ENCODE assay signal across 23 cellular contexts in genomic region chr21:28872218-28872617, GRCh38.
DNase-seq lines count a peak whose midpoint lies in the region; ATAC-seq, FAIRE-seq and TF ChIP-seq lines count a peak whose summit lies in the region.
"Had no signal": no experiment of that assay in that cellular context is flagged by ENCODE, and none has a peak within 500 bp of the region (broad histone marks: within the 10 kb centered on the region; RNA-seq: fewer than 3 reads in every experiment).

No MANE protein-coding gene starts in this region.

- H3K4me1 Mint-ChIP-seq in MCF 10A (ENCODE audit: insufficient read depth, unreplicated experiment) = peaks cover 10% of the 10 kb centered on the region
- H3K4me1 Mint-ChIP-seq in activated T-cell treated with anti-CD3 and anti-CD28 coated beads, Interleukin-2, amount 50 U/mL, for 72 hours (ENCODE audit: low read depth) = peaks cover 7% of the 10 kb centered on the region
- H3K4me1 Mint-ChIP-seq: B cell, CD14-positive monocyte had no signal

- no peak overlapping the region for H3K9ac ChIP-seq in keratinocyte (ENCODE audit: control insufficient read depth, extremely low read depth, insufficient read depth, low read length)

- H3K9me3 ChIP-seq in breast epithelium = no peaks in the 10 kb centered on the region
- no peaks in the 10 kb centered on the region for H3K9me3 ChIP-seq in keratinocyte (ENCODE audit: control insufficient read depth, low read depth, low read length)
- no peaks in the 10 kb centered on the region for H3K9me3 ChIP-seq in suprapubic skin
- H3K9me3 ChIP-seq: Peyer's patch, SJSA1 had no signal

- TF ChIP-seq EP300 in suprapubic skin (IDR thresholded peaks at IDR 0.05) = no peak

- no peaks in the 10 kb centered on the region for H4K20me1 ChIP-seq in keratinocyte (ENCODE audit: control insufficient read depth, extremely low read depth, insufficient read depth, low read length)

- no peak overlapping the region for H3K27ac ChIP-seq in breast epithelium
- H3K27ac ChIP-seq in keratinocyte (ENCODE audit: control insufficient read depth, insufficient read depth, low read length) = peak overlapping the region; percentile 27
- peak overlapping the region; percentile 34 for H3K27ac ChIP-seq in suprapubic skin
- H3K27ac ChIP-seq: HL-60, Peyer's patch, SJSA1 had no signal

- TF ChIP-seq POLR2A in breast epithelium (IDR thresholded peaks at IDR 0.05) (no peak), suprapubic skin (IDR thresholded peaks at IDR 0.05) (no peak)

- no peak for ATAC-seq in activated T-cell treated with anti-CD3 and anti-CD28 coated beads, Interleukin-2, amount 50 U/mL, for 72 hours (replicated peaks in 1 of 2)
- no peak for ATAC-seq in HG03565 (IDR thresholded peaks at IDR 0.05; ENCODE audit: unreplicated experiment)

- FAIRE-seq in bronchial epithelial cell (lab: Jason Lieb, UNC) = no peak
- peak; percentile 74 for FAIRE-seq in keratinocyte (lab: Jason Lieb, UNC)
- FAIRE-seq: GM18507, H54 had no signal

- H2AFZ ChIP-seq in keratinocyte (ENCODE audit: control insufficient read depth, low read length) = peak overlapping the region; percentile 6

- POLR2A ChIA-PET in MCF 10A (lab: Yijun Ruan, JAX) = interaction anchor here (0.7 to 3.2 kb wide), 3 partner anchors 8 to 134 kb away, joined by 3 to 17 read pairs (median 5); a partner anchor contains a TSS

- H3K4me1 ChIP-seq in breast epithelium (no peaks in the 10 kb centered on the region), keratinocyte (ENCODE audit: control insufficient read depth, extremely low read depth, insufficient read depth, low read length) (peaks cover 16% of the 10 kb centered on the region), suprapubic skin (peaks cover 4% of the 10 kb centered on the region)
- H3K4me1 ChIP-seq: Peyer's patch, SJSA1 had no signal

- CTCF ChIA-PET in MCF 10A (lab: Yijun Ruan, JAX) = interaction anchor here (0.6 to 0.7 kb wide), 2 partner anchors 9 to 1200 kb away, joined by 4 read pairs; no protein-coding TSS in a partner anchor

- no peaks in the 10 kb centered on the region for H3K79me2 ChIP-seq in keratinocyte (ENCODE audit: control insufficient read depth, insufficient read depth, low read length)

- no peaks in the 10 kb centered on the region for H3K9me1 ChIP-seq in keratinocyte (ENCODE audit: control insufficient read depth, extremely low read depth, insufficient read depth, low read length)

- WGBS in suprapubic skin = 57% methylated on average over 5 of the region's 5 CpGs

- no peak overlapping the region for H3K27ac Mint-ChIP-seq in MCF 10A (ENCODE audit: low read depth, unreplicated experiment)
- no peak overlapping the region for H3K27ac Mint-ChIP-seq in activated T-cell treated with anti-CD3 and anti-CD28 coated beads, Interleukin-2, amount 50 U/mL, for 72 hours
- H3K27ac Mint-ChIP-seq: B cell, CD14-positive monocyte had no signal

- no peaks in the 10 kb centered on the region for H3K27me3 ChIP-seq in breast epithelium
- no peaks in the 10 kb centered on the region for H3K27me3 ChIP-seq in bronchial epithelial cell (ENCODE audit: control insufficient read depth, insufficient read depth, low read length)
- no peaks in the 10 kb centered on the region for H3K27me3 ChIP-seq in keratinocyte (ENCODE audit: control insufficient read depth, extremely low read depth, insufficient read depth, low read length)
- H3K27me3 ChIP-seq in suprapubic skin = no peaks in the 10 kb centered on the region
- H3K27me3 ChIP-seq: Peyer's patch, SJSA1 had no signal

- no TSS peak for BruUV-seq in MCF 10A (replicated peaks; lab: Mats Ljungman, UMichigan)

- dilution Hi-C loops in keratinocyte (cut with MboI; ENCODE audit: extremely low pct_ligation_motif_present, low sequenced_read_pairs) = no loop called here

- peak; percentile 57 for DNase-seq in MCF 10A (ENCODE audit: unreplicated experiment)
- DNase-seq in breast epithelium (ENCODE audit: low spot score in 2 of 2) = no peak
- DNase-seq in bronchial epithelial cell (ENCODE audit: low read depth) = peak; percentile 86
- DNase-seq in keratinocyte (ENCODE audit: low read depth, low spot score) = no peak
- DNase-seq in suprapubic skin (ENCODE audit: low spot score in 2 of 2) = no peak
- DNase-seq in activated T-cell treated with anti-CD3 and anti-CD28 coated beads, Interleukin-2, amount 50 U/mL, for 72 hours = no peak
- no peak for DNase-seq in amygdala (lab: John Stamatoyannopoulos, UW)
- DNase-seq: 8988T, KG1, NCI-H1092 treated with DMSO at 0.1 percent for 48 hours, NCI-H1436 treated with DMSO at 0.1 percent for 48 hours, NCI-H2029, NCI-H226, NCI-H510A treated with DMSO at 0.1 percent for 48 hours, NCI-H748 treated with DMSO at 0.1 percent for 48 hours, Peyer's patch had no signal

- intact Hi-C loops in MCF 10A (cut with micrococcal nuclease) = no loop called here
- intact Hi-C loops in breast epithelium (cut with DNase I; ENCODE audit: low total_unique reads) = no loop called here

- no peak overlapping the region for H3K4me3 Mint-ChIP-seq in MCF 10A (ENCODE audit: unreplicated experiment)
- H3K4me3 Mint-ChIP-seq in activated T-cell treated with anti-CD3 and anti-CD28 coated beads, Interleukin-2, amount 50 U/mL, for 72 hours = no peak overlapping the region
- H3K4me3 Mint-ChIP-seq: B cell, CD14-positive monocyte had no signal

- peak overlapping the region; percentile 22 for H3K4me2 ChIP-seq in keratinocyte (ENCODE audit: control insufficient read depth, extremely low read depth, insufficient read depth, low read depth, low read length)

- TF ChIP-seq CTCF in MCF 10A (IDR thresholded peaks at IDR 0.05; ENCODE audit: unreplicated experiment) (no peak), breast epithelium (IDR thresholded peaks at IDR 0.05) (no peak), bronchial epithelial cell (IDR thresholded peaks at IDR 0.05; ENCODE audit: insufficient read depth, low read length, severe bottlenecking) (no peak), keratinocyte (optimal IDR thresholded peaks at IDR 0.05 in 1 of 3, IDR thresholded peaks at IDR 0.05 in 1 of 3, conservative IDR thresholded peaks at IDR 0.05 in 1 of 3; ENCODE audit: extremely low read depth in 1 of 3, insufficient read depth in 2 of 3, low read length in 3 of 3) (no peak), suprapubic skin (IDR thresholded peaks at IDR 0.05) (no peak)

- H3K27me3 Mint-ChIP-seq in MCF 10A (ENCODE audit: insufficient read depth, unreplicated experiment) = no peaks in the 10 kb centered on the region
- H3K27me3 Mint-ChIP-seq in activated T-cell treated with anti-CD3 and anti-CD28 coated beads, Interleukin-2, amount 50 U/mL, for 72 hours (ENCODE audit: low read depth) = no peaks in the 10 kb centered on the region
- H3K27me3 Mint-ChIP-seq: B cell had no signal

- H3K36me3 ChIP-seq in breast epithelium (no peaks in the 10 kb centered on the region), bronchial epithelial cell (ENCODE audit: control insufficient read depth, insufficient read depth, low read length) (peaks cover 3% of the 10 kb centered on the region), keratinocyte (ENCODE audit: control insufficient read depth in 2 of 2, extremely low read depth in 1 of 2, insufficient read depth in 2 of 2, low read length in 2 of 2) (peaks cover 0 to 8% of the 10 kb centered on the region in 2 experiments), suprapubic skin (peaks cover 42% of the 10 kb centered on the region)

- H3K4me3 ChIP-seq in breast epithelium = no peak overlapping the region
- H3K4me3 ChIP-seq in bronchial epithelial cell (ENCODE audit: low read depth, low read length) = no peak overlapping the region
- H3K4me3 ChIP-seq in keratinocyte (ENCODE audit: control insufficient read depth in 2 of 3, extremely low read depth in 1 of 3, insufficient read depth in 2 of 3, low read depth in 1 of 3, low read length in 3 of 3) = no peak overlapping the region
- no peak overlapping the region for H3K4me3 ChIP-seq in suprapubic skin
- H3K4me3 ChIP-seq: Peyer's patch, SJSA1 had no signal

- peaks cover 18% of the 10 kb centered on the region for H3K36me3 Mint-ChIP-seq in MCF 10A (ENCODE audit: insufficient read depth, unreplicated experiment)
- peaks cover 3% of the 10 kb centered on the region in 2 donors for H3K36me3 Mint-ChIP-seq in activated T-cell treated with anti-CD3 and anti-CD28 coated beads, Interleukin-2, amount 50 U/mL, for 72 hours (ENCODE audit: insufficient read depth in 2 of 2)

- H3K9me3 Mint-ChIP-seq in MCF 10A (ENCODE audit: unreplicated experiment) = no peaks in the 10 kb centered on the region
- no peaks in the 10 kb centered on the region for H3K9me3 Mint-ChIP-seq in activated T-cell treated with anti-CD3 and anti-CD28 coated beads, Interleukin-2, amount 50 U/mL, for 72 hours

Comparison
In these comparisons a context has a peak if more than half of its experiments do, and no peak if none do; other contexts are left out.
1. DNase-seq: peak in MCF 10A (single experiment) and bronchial epithelial cell (single experiment); none in breast epithelium (0 of 2), keratinocyte (single experiment), suprapubic skin (0 of 2), activated T-cell treated with anti-CD3 and anti-CD28 coated beads, Interleukin-2, amount 50 U/mL, for 72 hours (0 of 2) and amygdala (0 of 56).
2. H3K27ac ChIP-seq: peak in keratinocyte (single experiment) and suprapubic skin (single experiment); none in breast epithelium (0 of 2).